In the genomic region with DNA sequence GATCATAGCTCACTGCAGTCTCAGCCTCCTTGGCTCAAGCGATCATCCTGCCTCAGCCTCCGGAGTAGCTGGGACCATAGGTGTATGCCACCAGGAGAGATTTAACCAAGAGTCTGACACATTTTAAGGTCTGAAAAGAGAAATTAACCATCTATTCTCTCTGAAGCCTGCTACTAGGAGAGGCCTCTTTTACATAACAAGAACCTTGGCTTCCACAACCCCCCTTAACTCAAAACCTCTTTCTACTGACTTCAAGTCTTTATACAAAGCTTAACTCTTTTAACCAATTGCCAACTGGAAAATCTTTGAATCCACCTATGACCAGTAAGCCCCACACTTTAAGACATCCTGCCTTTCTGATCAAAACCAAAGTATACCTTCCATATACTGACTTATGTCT, we compare ENCODE assay signal across 20 cellular contexts.
DNase-seq lines count a peak whose midpoint lies in the region; ATAC-seq and TF ChIP-seq lines count a peak whose summit lies in the region.
"Had no signal": no experiment of that assay in that cellular context is flagged by ENCODE, and none has a peak within 500 bp of the region (broad histone marks: within the 10 kb centered on the region; RNA-seq: fewer than 3 reads in every experiment).

No MANE protein-coding gene starts in this region.

- H3K4me3 ChIP-seq in HUES48 (ENCODE audit: low read depth, low read length): no peak overlapping the region
- no peak overlapping the region for H3K4me3 ChIP-seq in neural progenitor cell

- H3K27me3 Mint-ChIP-seq in WTC11 (ENCODE audit: low read depth) (no peaks in the 10 kb centered on the region), neural progenitor cell (ENCODE audit: insufficient read depth, low read depth) (no peaks in the 10 kb centered on the region)
- H3K27me3 Mint-ChIP-seq: CD4-positive, CD25-positive, alpha-beta regulatory T cell; CD8-positive, alpha-beta memory T cell; IgD-negative memory B cell had no signal

- peak overlapping the region; percentile 21; the same call in 1 of the 2 replicates for H3K27ac Mint-ChIP-seq in WTC11
- H3K27ac Mint-ChIP-seq in neural progenitor cell: no peak overlapping the region
- H3K27ac Mint-ChIP-seq: CD4-positive, CD25-positive, alpha-beta regulatory T cell; CD8-positive, alpha-beta memory T cell; IgD-negative memory B cell had no signal

- no peaks in the 10 kb centered on the region for H3K79me2 ChIP-seq in neural progenitor cell (ENCODE audit: low read depth)

- POLR2A ChIA-PET in WTC11 (lab: Charles Lee): no interaction called here

- no peak overlapping the region for H3K4me2 ChIP-seq in neural progenitor cell

- H2AFZ ChIP-seq in neural progenitor cell (replicated peaks): peak overlapping the region; percentile 39

- H3K4me3 Mint-ChIP-seq in WTC11 (no peak overlapping the region), neural progenitor cell (no peak overlapping the region)
- H3K4me3 Mint-ChIP-seq: CD4-positive, CD25-positive, alpha-beta regulatory T cell; CD8-positive, alpha-beta memory T cell; H9; IgD-negative memory B cell had no signal

- H3K27me3 ChIP-seq in HUES48 (ENCODE audit: control insufficient read depth, insufficient read depth, low read length) (no peaks in the 10 kb centered on the region), neural progenitor cell (no peaks in the 10 kb centered on the region)
- H3K27me3 ChIP-seq: BE2C had no signal

- H3K36me3 Mint-ChIP-seq in WTC11 (no peaks in the 10 kb centered on the region), neural progenitor cell (no peaks in the 10 kb centered on the region)
- H3K36me3 Mint-ChIP-seq: CD4-positive, CD25-positive, alpha-beta regulatory T cell; CD8-positive, alpha-beta memory T cell; IgD-negative memory B cell had no signal

- H3K4me1 Mint-ChIP-seq in WTC11 (peaks cover 32% of the 10 kb centered on the region), neural progenitor cell (peaks cover 5% of the 10 kb centered on the region)
- H3K4me1 Mint-ChIP-seq: CD4-positive, CD25-positive, alpha-beta regulatory T cell; CD8-positive, alpha-beta memory T cell; IgD-negative memory B cell had no signal

- H3K9me3 ChIP-seq in HUES48 (ENCODE audit: control insufficient read depth, insufficient read depth, low read length): no peaks in the 10 kb centered on the region
- H3K9me3 ChIP-seq in neural progenitor cell (ENCODE audit: low read depth): no peaks in the 10 kb centered on the region
- H3K9me3 ChIP-seq: BE2C had no signal

- DNase-seq in WTC11 (ENCODE audit: low spot score) (no peak), iPS DF 4.7 (ENCODE audit: extremely low read depth, low spot score) (peak; percentile 38), neural progenitor cell (ENCODE audit: low spot score) (no peak), DMS114 treated with DMSO at 0.1 percent for 48 hours (lab: John Stamatoyannopoulos, UW; ENCODE audit: unreplicated experiment) (no peak), SIG-M5 (lab: John Stamatoyannopoulos, UW) (no peak)
- no peak for DNase-seq in activated naive CD4-positive, alpha-beta T cell treated with Interleukin-2 at 50 U/mL for 16 hours
- DNase-seq: ACHN; BE2C; C1 segment of cervical spinal cord; CD4-positive, CD25-positive, alpha-beta regulatory T cell; CD8-positive, alpha-beta memory T cell; COR-L47; DMS 273 treated with DMSO at 0.1 percent for 48 hours; GOT3; H9; KBM-7 had no signal

- H3K9me3 Mint-ChIP-seq in WTC11 (peaks cover 3% of the 10 kb centered on the region; the same call in 1 of the 2 replicates), neural progenitor cell (no peaks in the 10 kb centered on the region)

- ATAC-seq in WTC11: peak; percentile 69
- ATAC-seq: HepG2 had no signal

- no peak overlapping the region for H3K9ac ChIP-seq in HUES48 (ENCODE audit: low read depth, low read length)
- no peak overlapping the region for H3K9ac ChIP-seq in neural progenitor cell

- H3K27ac ChIP-seq in HUES48 (ENCODE audit: low read depth, low read length) (peak overlapping the region; percentile 13), neural progenitor cell (no peak overlapping the region)
- H3K27ac ChIP-seq: HL-60 had no signal

- CTCF ChIA-PET in WTC11 (lab: Charles Lee): no interaction called here

- H3K4me1 ChIP-seq in HUES48 (ENCODE audit: control insufficient read depth, insufficient read depth, low read length) (peaks cover 19% of the 10 kb centered on the region), neural progenitor cell (no peaks in the 10 kb centered on the region)
- H3K4me1 ChIP-seq: BE2C had no signal

- no peaks in the 10 kb centered on the region for H3K36me3 ChIP-seq in HUES48 (ENCODE audit: control insufficient read depth, insufficient read depth, low read length)
- H3K36me3 ChIP-seq in neural progenitor cell: no peaks in the 10 kb centered on the region
- H3K36me3 ChIP-seq: BE2C had no signal

- no peaks in the 10 kb centered on the region for H4K20me1 ChIP-seq in neural progenitor cell (ENCODE audit: low read depth)

- H3F3A ChIP-seq in neural progenitor cell (ENCODE audit: low read depth): no peaks in the 10 kb centered on the region

- TF ChIP-seq CTCF in WTC11 (IDR thresholded peaks at IDR 0.05) (no peak), neural progenitor cell (IDR thresholded peaks at IDR 0.05) (no peak)

TF ChIP-seq in WTC11, 78 proteins besides CTCF, POLR2A, EP300 and RAD21 (continues in another document):
- TF ChIP-seq EMX1 (CRISPR knock-in tag; IDR thresholded peaks at IDR 0.05) (no peak), ELF4 (CRISPR knock-in tag; IDR thresholded peaks at IDR 0.05; ENCODE audit: low read depth) (no peak), ETV6 (CRISPR knock-in tag; IDR thresholded peaks at IDR 0.05) (no peak), ZNF532 (CRISPR knock-in tag; IDR thresholded peaks at IDR 0.05; ENCODE audit: borderline replicate concordance) (no peak), TEAD4 (CRISPR knock-in tag; IDR thresholded peaks at IDR 0.05) (no peak)
- TF ChIP-seq, protein P1, sequence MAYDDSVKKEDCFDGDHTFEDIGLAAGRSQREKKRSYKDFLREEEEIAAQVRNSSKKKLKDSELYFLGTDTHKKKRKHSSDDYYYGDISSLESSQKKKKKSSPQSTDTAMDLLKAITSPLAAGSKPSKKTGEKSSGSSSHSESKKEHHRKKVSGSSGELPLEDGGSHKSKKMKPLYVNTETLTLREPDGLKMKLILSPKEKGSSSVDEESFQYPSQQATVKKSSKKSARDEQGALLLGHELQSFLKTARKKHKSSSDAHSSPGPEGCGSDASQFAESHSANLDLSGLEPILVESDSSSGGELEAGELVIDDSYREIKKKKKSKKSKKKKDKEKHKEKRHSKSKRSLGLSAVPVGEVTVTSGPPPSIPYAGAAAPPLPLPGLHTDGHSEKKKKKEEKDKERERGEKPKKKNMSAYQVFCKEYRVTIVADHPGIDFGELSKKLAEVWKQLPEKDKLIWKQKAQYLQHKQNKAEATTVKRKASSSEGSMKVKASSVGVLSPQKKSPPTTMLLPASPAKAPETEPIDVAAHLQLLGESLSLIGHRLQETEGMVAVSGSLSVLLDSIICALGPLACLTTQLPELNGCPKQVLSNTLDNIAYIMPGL (CRISPR knock-in tag; IDR thresholded peaks at IDR 0.05): no peak
- TF ChIP-seq, protein P2, sequence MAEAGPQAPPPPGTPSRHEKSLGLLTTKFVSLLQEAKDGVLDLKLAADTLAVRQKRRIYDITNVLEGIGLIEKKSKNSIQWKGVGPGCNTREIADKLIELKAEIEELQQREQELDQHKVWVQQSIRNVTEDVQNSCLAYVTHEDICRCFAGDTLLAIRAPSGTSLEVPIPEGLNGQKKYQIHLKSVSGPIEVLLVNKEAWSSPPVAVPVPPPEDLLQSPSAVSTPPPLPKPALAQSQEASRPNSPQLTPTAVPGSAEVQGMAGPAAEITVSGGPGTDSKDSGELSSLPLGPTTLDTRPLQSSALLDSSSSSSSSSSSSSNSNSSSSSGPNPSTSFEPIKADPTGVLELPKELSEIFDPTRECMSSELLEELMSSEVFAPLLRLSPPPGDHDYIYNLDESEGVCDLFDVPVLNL (CRISPR knock-in tag; IDR thresholded peaks at IDR 0.05; ENCODE audit: borderline replicate concordance, low read depth): no peak
